In the genomic region with DNA sequence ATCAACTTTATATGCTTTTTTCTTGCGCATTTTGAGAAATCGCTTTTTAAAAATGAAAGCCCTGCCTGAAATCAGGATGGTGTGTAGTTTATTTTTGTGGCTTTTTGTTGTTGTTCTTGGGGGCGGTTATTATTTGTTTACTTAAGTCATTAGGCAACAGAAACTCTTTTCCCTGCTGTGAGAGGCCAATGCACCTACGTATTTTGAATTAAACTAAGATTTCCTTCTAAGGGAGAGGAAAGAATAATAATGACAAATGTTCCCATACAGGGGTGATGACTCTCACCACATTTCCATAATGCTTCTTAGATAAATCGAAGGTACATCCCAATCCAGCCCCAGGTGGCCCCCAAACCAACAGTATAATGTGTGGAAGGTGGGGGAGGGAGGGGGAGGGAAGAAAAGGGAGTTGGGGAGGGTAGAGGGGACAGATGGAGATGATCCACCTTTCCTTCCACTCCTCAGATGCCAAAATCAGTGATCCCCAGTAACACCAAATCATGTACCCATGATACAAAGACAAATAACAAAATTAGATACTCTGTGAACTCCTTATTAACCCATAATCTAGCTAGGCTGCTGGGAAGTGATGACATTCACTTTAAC, we compare ENCODE assay signal across 22 cellular contexts.
"Had no signal": no experiment of that assay in that cellular context is flagged by ENCODE, and none has a peak within 500 bp of the region (broad histone marks: within the 10 kb centered on the region; RNA-seq: fewer than 3 reads in every experiment).

No MANE protein-coding gene starts in this region.

- FAIRE-seq: colon had no signal

- H3K9me3 ChIP-seq: esophagus muscularis mucosa, gastrocnemius medialis, sigmoid colon, testis had no signal

- H3K27ac Mint-ChIP-seq: activated CD4-positive, alpha-beta T cell treated with anti-CD3 and anti-CD28 coated beads, Interleukin-2, amount 10 ng/mL, durations not matched to agents 7 days and 5 days; activated CD8-positive, alpha-beta T cell treated with anti-CD3 and anti-CD28 coated beads, Interleukin-2, amount 10 ng/mL, durations not matched to agents 7 days and 5 days; activated naive CD4-positive, alpha-beta T cell treated with anti-CD3 and anti-CD28 coated beads, Interleukin-2, amount 50 U/mL, for 24 hours; natural killer cell treated with Interleukin-12 subunit alpha and Interleukin-12 subunit beta and Interleukin-15 and Interleukin-18, amount 100 ng/mL, for 72 hours had no signal

- H2AFZ ChIP-seq: parathyroid adenoma had no signal

- H3K4me1 ChIP-seq: parathyroid adenoma, sigmoid colon, testis had no signal

- H3K4me2 ChIP-seq: smooth muscle cell had no signal

- H3K27me3 ChIP-seq: brain microvascular endothelial cell, esophagus muscularis mucosa, gastrocnemius medialis, sigmoid colon, testis had no signal

- H3K4me3 ChIP-seq: esophagus muscularis mucosa, gastrocnemius medialis, sigmoid colon, smooth muscle cell, testis had no signal

- H3K27ac ChIP-seq: brain microvascular endothelial cell, esophagus muscularis mucosa, gastrocnemius medialis, parathyroid adenoma, sigmoid colon, testis had no signal

- DNase-seq: activated CD4-positive, alpha-beta T cell treated with anti-CD3 and anti-CD28 coated beads, Interleukin-2, amount 10 ng/mL, durations not matched to agents 7 days and 5 days; activated CD8-positive, alpha-beta T cell treated with anti-CD3 and anti-CD28 coated beads, Interleukin-2, amount 10 ng/mL, durations not matched to agents 7 days and 5 days; activated gamma-delta T cell treated with Interleukin-2 at 50 U/mL for 16 hours; activated T-cell treated with anti-CD3 and anti-CD28 coated beads, Interleukin-2, amount 50 U/mL, for 1 hour; aorta; brain microvascular endothelial cell; central memory CD4-positive, alpha-beta T cell; gastrocnemius medialis; hippocampal formation; islet precursor cell; left cardiac atrium; sigmoid colon; stimulated activated CD4-positive, alpha-beta T cell treated with anti-CD3 and anti-CD28 coated beads, Interleukin-2, amount 100 ng/mL, for 48 hours; stimulated activated naive CD4-positive, alpha-beta T cell; testis; trophoblast cell had no signal

- H3K9ac ChIP-seq: parathyroid adenoma had no signal

- H3K9me3 Mint-ChIP-seq: activated CD4-positive, alpha-beta T cell treated with anti-CD3 and anti-CD28 coated beads, Interleukin-2, amount 10 ng/mL, durations not matched to agents 7 days and 5 days; activated naive CD4-positive, alpha-beta T cell treated with anti-CD3 and anti-CD28 coated beads, Interleukin-2, amount 50 U/mL, for 24 hours; natural killer cell treated with Interleukin-12 subunit alpha and Interleukin-12 subunit beta and Interleukin-15 and Interleukin-18, amount 100 ng/mL, for 72 hours had no signal

- H3K4me3 Mint-ChIP-seq: activated CD4-positive, alpha-beta T cell treated with anti-CD3 and anti-CD28 coated beads, Interleukin-2, amount 10 ng/mL, durations not matched to agents 7 days and 5 days; activated CD8-positive, alpha-beta T cell treated with anti-CD3 and anti-CD28 coated beads, Interleukin-2, amount 10 ng/mL, durations not matched to agents 7 days and 5 days; activated naive CD4-positive, alpha-beta T cell treated with anti-CD3 and anti-CD28 coated beads, Interleukin-2, amount 50 U/mL, for 24 hours; natural killer cell treated with Interleukin-12 subunit alpha and Interleukin-12 subunit beta and Interleukin-15 and Interleukin-18, amount 100 ng/mL, for 72 hours had no signal

- H3K27me3 Mint-ChIP-seq: activated CD4-positive, alpha-beta T cell treated with anti-CD3 and anti-CD28 coated beads, Interleukin-2, amount 10 ng/mL, durations not matched to agents 7 days and 5 days; activated naive CD4-positive, alpha-beta T cell treated with anti-CD3 and anti-CD28 coated beads, Interleukin-2, amount 50 U/mL, for 24 hours; natural killer cell treated with Interleukin-12 subunit alpha and Interleukin-12 subunit beta and Interleukin-15 and Interleukin-18, amount 100 ng/mL, for 72 hours had no signal
